ENCODE assay signal across 29 cellular contexts in genomic region chr19:5214902-5215301, GRCh38.
"Had no signal": no experiment of that assay in that cellular context is flagged by ENCODE, and none has a peak within 500 bp of the region (broad histone marks: within the 10 kb centered on the region; RNA-seq: fewer than 3 reads in every experiment).

No MANE protein-coding gene starts in this region.

- H3K27me3 ChIP-seq: brain microvascular endothelial cell, esophagus muscularis mucosa, foreskin keratinocyte, gastrocnemius medialis, heart left ventricle had no signal

- H3K27ac Mint-ChIP-seq: activated B cell treated with CpG ODN at 0.5 μM for 24 hours; activated CD8-positive, alpha-beta T cell treated with anti-CD3 and anti-CD28 coated beads for 36 hours; activated naive CD4-positive, alpha-beta T cell treated with anti-CD3 and anti-CD28 coated beads for 36 hours; activated naive CD8-positive, alpha-beta T cell; activated T-helper 1 cell treated with anti-CD3 and anti-CD28 coated beads, Interleukin-12 subunit alpha, Interleukin-12 subunit beta, Interleukin-2, Interleukin-4 antibody, amounts not matched to agents 30 ng/mL and 10 ng/mL and 1 ng/mL, durations not matched to agents 14 hours and 24 hours and 36 hours; activated T-helper 2 cell treated with anti-CD3 and anti-CD28 coated beads, Interferon-gamma antibody, Interleukin-2, Interleukin-4, amounts not matched to agents 10 μg/mL and 5 μg/mL and 100 μg/mL, durations not matched to agents 14 hours and 24 hours and 36 hours; effector memory CD8-positive, alpha-beta T cell had no signal

- ATAC-seq: activated CD4-positive, CD25-positive, alpha-beta regulatory T cell treated with anti-CD3 and anti-CD28 coated beads, Interleukin-2, amount 50 U/mL, for 24 hours; activated CD8-positive, alpha-beta T cell treated with anti-CD3 and anti-CD28 coated beads for 36 hours; activated T-cell treated with anti-CD3 and anti-CD28 coated beads, Interleukin-2, amount 50 U/mL, for 4 hours; effector memory CD8-positive, alpha-beta T cell; foreskin keratinocyte; gastrocnemius medialis; heart left ventricle had no signal

- H3K9me3 ChIP-seq: esophagus muscularis mucosa, gastrocnemius medialis, heart left ventricle had no signal

- H3K4me1 ChIP-seq: esophagus muscularis mucosa, foreskin keratinocyte, gastrocnemius medialis, heart left ventricle had no signal

- DNase-seq: activated B cell treated with CpG ODN at 0.5 μM for 24 hours; activated CD4-positive, alpha-beta T cell treated with anti-CD3 and anti-CD28 coated beads for 48 hours; activated CD4-positive, alpha-beta T cell treated with anti-CD3 and anti-CD28 coated beads, Interleukin-2, amount 50 U/mL, for 1 hour; activated CD4-positive, alpha-beta T cell treated with anti-CD3 and anti-CD28 coated beads, Interleukin-2, amount 50 U/mL, for 48 hours; activated CD8-positive, alpha-beta memory T cell treated with anti-CD3 and anti-CD28 coated beads for 24 hours; activated CD8-positive, alpha-beta T cell treated with anti-CD3 and anti-CD28 coated beads for 36 hours; activated effector memory CD4-positive, alpha-beta T cell treated with anti-CD3 and anti-CD28 coated beads, Interleukin-2, amount 50 U/mL, for 16 hours; activated naive CD4-positive, alpha-beta T cell treated with anti-CD3 and anti-CD28 coated beads for 36 hours; activated T-cell treated with anti-CD3 and anti-CD28 coated beads, Interleukin-2, amount 50 U/mL, for 4 hours; amniotic stem cell; anterior cingulate cortex; brain microvascular endothelial cell; caudate nucleus; cortex of kidney; dermis blood vessel endothelial cell; effector CD4-positive, alpha-beta T cell; effector memory CD8-positive, alpha-beta T cell; erythroblast; foreskin keratinocyte; gastrocnemius medialis; glutamatergic neuron; heart left ventricle; T-helper 9 cell; WERI-Rb-1 had no signal

- H3K4me3 ChIP-seq: esophagus muscularis mucosa, gastrocnemius medialis, heart left ventricle had no signal

- H3K27ac ChIP-seq: brain microvascular endothelial cell, esophagus muscularis mucosa, foreskin keratinocyte, gastrocnemius medialis, heart left ventricle, WERI-Rb-1 had no signal

- H3K9me3 Mint-ChIP-seq: activated B cell treated with CpG ODN at 0.5 μM for 24 hours; activated CD8-positive, alpha-beta T cell treated with anti-CD3 and anti-CD28 coated beads for 36 hours; activated naive CD4-positive, alpha-beta T cell treated with anti-CD3 and anti-CD28 coated beads for 36 hours had no signal

- H3K4me3 Mint-ChIP-seq: activated B cell treated with CpG ODN at 0.5 μM for 24 hours; activated CD8-positive, alpha-beta T cell treated with anti-CD3 and anti-CD28 coated beads for 36 hours; activated naive CD4-positive, alpha-beta T cell treated with anti-CD3 and anti-CD28 coated beads for 36 hours; activated naive CD8-positive, alpha-beta T cell; activated T-cell treated with anti-CD3 and anti-CD28 coated beads, Interleukin-2, amount 50 U/mL, for 4 hours; activated T-helper 1 cell treated with anti-CD3 and anti-CD28 coated beads, Interleukin-12 subunit alpha, Interleukin-12 subunit beta, Interleukin-2, Interleukin-4 antibody, amounts not matched to agents 30 ng/mL and 10 ng/mL and 1 ng/mL, durations not matched to agents 14 hours and 24 hours and 36 hours; effector memory CD8-positive, alpha-beta T cell had no signal

- H3K27me3 Mint-ChIP-seq: activated B cell treated with CpG ODN at 0.5 μM for 24 hours; activated CD8-positive, alpha-beta T cell treated with anti-CD3 and anti-CD28 coated beads for 36 hours; activated naive CD8-positive, alpha-beta T cell had no signal
